8 cellular contexts compared by ENCODE assay signal in genomic region chr4:140049024-140049923, GRCh38.
DNase-seq lines count a peak whose midpoint lies in the region; ATAC-seq and TF ChIP-seq lines count a peak whose summit lies in the region.

No MANE protein-coding gene starts in this region.

- DNase-seq in GM04504 (ENCODE audit: low read depth) (peak; percentile 12), KBM-7 (peak; percentile 83), PC-3 (peak; percentile 62), Right ventricle myocardium inferior (ENCODE audit: missing footprints) (peak; percentile 71), nucleus accumbens (lab: John Stamatoyannopoulos, UW) (peak in 47 of 56 donors; percentile 2 to 73 (median 45))
- DNase-seq in activated naive CD8-positive, alpha-beta T cell treated with anti-CD3 and anti-CD28 coated beads, Interleukin-2, amount 10 ng/mL, durations not matched to agents 7 days and 5 days, result peak; percentile 46

- H3K4me3 Mint-ChIP-seq in activated naive CD8-positive, alpha-beta T cell treated with anti-CD3 and anti-CD28 coated beads, Interleukin-2, amount 10 ng/mL, durations not matched to agents 7 days and 5 days, result peak overlapping the region; percentile 91

- H3K36me3 ChIP-seq in PC-3 (ENCODE audit: low read depth, low read length), result no peaks in the 10 kb centered on the region

- H3K27me3 Mint-ChIP-seq in activated naive CD8-positive, alpha-beta T cell treated with anti-CD3 and anti-CD28 coated beads, Interleukin-2, amount 10 ng/mL, durations not matched to agents 7 days and 5 days, result no peaks in the 10 kb centered on the region

- CTCF ChIA-PET in PC-3 (lab: Charles Lee), result interaction anchor here (0.6 to 0.7 kb wide), 2 partner anchors 36 to 204 kb away, joined by 3 to 4 read pairs; no protein-coding TSS in a partner anchor

- in situ Hi-C loops in KBM-7 (cut with MboI; ENCODE audit: low pct_unique_long_range_greater_than_20kb, low sequenced_read_pairs), result no loop called here

- H4K20me1 ChIP-seq in PC-3 (ENCODE audit: low read length), result no peaks in the 10 kb centered on the region

- H3K36me3 Mint-ChIP-seq in activated naive CD8-positive, alpha-beta T cell treated with anti-CD3 and anti-CD28 coated beads, Interleukin-2, amount 10 ng/mL, durations not matched to agents 7 days and 5 days, result no peaks in the 10 kb centered on the region

- H3K9me3 ChIP-seq in PC-3 (ENCODE audit: low read length), result no peaks in the 10 kb centered on the region

- H3K27ac ChIP-seq in PC-3 (ENCODE audit: low read length), result peak overlapping the region; percentile 68

- TF ChIP-seq CTCF in PC-3 (conservative IDR thresholded peaks at IDR 0.05; ENCODE audit: low read depth, low read length), result no peak; the same call in 1 of the 2 replicates

- no peaks in the 10 kb centered on the region for H3K9me2 ChIP-seq in PC-3 (replicated peaks; ENCODE audit: low read length)

- ATAC-seq in PC-3 (peak; percentile 76), Right ventricle myocardium inferior (peak; percentile 67), GM21528 (IDR thresholded peaks at IDR 0.05; ENCODE audit: low FRiP score, unreplicated experiment) (no peak), GM21390 (IDR thresholded peaks at IDR 0.05; ENCODE audit: unreplicated experiment) (no peak)
- peak; percentile 93 for ATAC-seq in activated naive CD8-positive, alpha-beta T cell treated with anti-CD3 and anti-CD28 coated beads, Interleukin-2, amount 10 ng/mL, durations not matched to agents 7 days and 5 days (ENCODE audit: low read depth)

- H3K9ac ChIP-seq in PC-3 (ENCODE audit: low read length), result peak overlapping the region; percentile 51

- H3K4me3 ChIP-seq in PC-3 (ENCODE audit: low read length), result peak overlapping the region; percentile 64

- peaks cover 55% of the 10 kb centered on the region for H3K4me1 Mint-ChIP-seq in activated naive CD8-positive, alpha-beta T cell treated with anti-CD3 and anti-CD28 coated beads, Interleukin-2, amount 10 ng/mL, durations not matched to agents 7 days and 5 days

- no peaks in the 10 kb centered on the region for H3K9me3 Mint-ChIP-seq in activated naive CD8-positive, alpha-beta T cell treated with anti-CD3 and anti-CD28 coated beads, Interleukin-2, amount 10 ng/mL, durations not matched to agents 7 days and 5 days

- intact Hi-C loops in PC-3 (cut with micrococcal nuclease) (loop anchor here (2.0 kb wide), 1 partner anchor 36 kb away; no protein-coding TSS in a partner anchor), Right ventricle myocardium inferior (cut with DNase I) (loop anchor here (5.0 kb wide), 1 partner anchor 317 kb away; no protein-coding TSS in a partner anchor)

- H3K27ac Mint-ChIP-seq in activated naive CD8-positive, alpha-beta T cell treated with anti-CD3 and anti-CD28 coated beads, Interleukin-2, amount 10 ng/mL, durations not matched to agents 7 days and 5 days, result peak overlapping the region; percentile 92

- POLR2A ChIA-PET in PC-3 (lab: Charles Lee; ENCODE audit: unreplicated experiment), result interaction anchor here (0.5 to 0.6 kb wide), 2 partner anchors 59 to 398 kb away, joined by 3 to 4 read pairs; no protein-coding TSS in a partner anchor
- POLR2A ChIA-PET in activated naive CD8-positive, alpha-beta T cell treated with anti-CD3 and anti-CD28 coated beads, Interleukin-2, amount 10 ng/mL, durations not matched to agents 7 days and 5 days (lab: Charles Lee), result interaction anchor here (0.7 to 2.1 kb wide), 10 partner anchors 10 to 206 kb away, joined by 3 to 11 read pairs (median 4); partner anchors contain the start of gene MAML3

- 0 out of 2 replicates have a peak, but pooled peaks cover 4% of the 10 kb centered on the region for H3K79me2 ChIP-seq in PC-3 (ENCODE audit: low read length)

- no TSS peak for BruUV-seq in PC-3 (replicated peaks; lab: Mats Ljungman, UMichigan)

- H3K27me3 ChIP-seq in PC-3 (ENCODE audit: low read length), result no peaks in the 10 kb centered on the region

- peak overlapping the region; percentile 74 for H2AFZ ChIP-seq in PC-3 (ENCODE audit: low read length)

- peak overlapping the region; percentile 88 for H3K4me2 ChIP-seq in PC-3 (ENCODE audit: low read length)

- no peaks in the 10 kb centered on the region for H3F3A ChIP-seq in PC-3 (ENCODE audit: low read length, unreplicated experiment)

- peaks cover 45% of the 10 kb centered on the region for H3K4me1 ChIP-seq in PC-3 (ENCODE audit: insufficient read depth, low read length)

Comparison
In these comparisons a context has a peak if more than half of its experiments do, and no peak if none do; other contexts are left out.
1. DNase-seq: peak in every context shown above with its lines; median percentile 83 in KBM-7; 71 in Right ventricle myocardium inferior; 62 in PC-3; 46 in activated naive CD8-positive, alpha-beta T cell treated with anti-CD3 and anti-CD28 coated beads, Interleukin-2, amount 10 ng/mL, durations not matched to agents 7 days and 5 days; 45 in nucleus accumbens; 12 in GM04504.
2. ATAC-seq: peak in PC-3 (single experiment), activated naive CD8-positive, alpha-beta T cell treated with anti-CD3 and anti-CD28 coated beads, Interleukin-2, amount 10 ng/mL, durations not matched to agents 7 days and 5 days (single experiment) and Right ventricle myocardium inferior (single experiment); none in GM21528 (single experiment) and GM21390 (single experiment).